In the genomic region with DNA sequence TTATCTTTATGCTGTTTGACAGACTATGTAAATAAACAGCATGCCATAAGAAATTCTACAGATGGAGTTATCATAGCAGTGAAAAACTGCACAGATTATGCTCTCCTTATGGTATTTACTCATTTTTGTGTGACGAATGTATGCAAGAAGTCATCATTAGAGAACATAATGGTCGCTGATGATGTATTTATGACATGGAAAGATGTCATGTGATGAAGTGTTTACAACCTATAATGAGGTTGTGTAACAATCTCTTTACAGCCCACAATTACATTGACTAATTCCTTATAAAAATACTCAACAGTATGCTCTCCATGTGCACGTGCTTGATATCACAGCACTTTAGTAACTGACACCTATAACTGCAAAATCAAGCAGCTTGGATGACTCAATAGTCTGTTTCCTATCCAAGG, we compare ENCODE assay signal across 13 cellular contexts.
"Had no signal": no experiment of that assay in that cellular context is flagged by ENCODE, and none has a peak within 500 bp of the region (broad histone marks: within the 10 kb centered on the region; RNA-seq: fewer than 3 reads in every experiment).

No MANE protein-coding gene starts in this region.

- ATAC-seq: activated CD8-positive, alpha-beta T cell treated with anti-CD3 and anti-CD28 coated beads, Interleukin-2, amount 10 ng/mL, durations not matched to agents 7 days and 5 days; naive thymus-derived CD8-positive, alpha-beta T cell; right cardiac atrium; stimulated activated memory B cell treated with anti-CD40 and anti-IgM and Interleukin-4, amounts not matched to agents 10 μg/mL and 1 μg/mL and 100 μg/mL, for 72 hours had no signal

- H3K4me1 ChIP-seq: tibial nerve had no signal

- H3K27ac ChIP-seq: coronary artery, neutrophil, tibial nerve had no signal

- H3K9me3 ChIP-seq: neutrophil, tibial nerve had no signal

- DNase-seq: activated CD4-positive, alpha-beta T cell treated with anti-CD3 and anti-CD28 coated beads for 4 hours; activated CD8-positive, alpha-beta memory T cell treated with anti-CD3 and anti-CD28 coated beads, Interleukin-2, amount 50 U/mL, for 48 hours; activated CD8-positive, alpha-beta T cell treated with anti-CD3 and anti-CD28 coated beads, Interleukin-2, amount 10 ng/mL, durations not matched to agents 7 days and 5 days; effector CD8-positive, alpha-beta T cell; naive thymus-derived CD8-positive, alpha-beta T cell; posterior cingulate gyrus; right cardiac atrium; stimulated activated CD4-positive, alpha-beta T cell treated with anti-CD3 and anti-CD28 coated beads, Interleukin-1b, Interleukin-23, amount 100 ng/mL, for 48 hours; T-helper 1 cell had no signal

- H3K36me3 ChIP-seq: neutrophil, tibial nerve had no signal

- H3K4me3 ChIP-seq: coronary artery, tibial nerve had no signal

- H3K27me3 ChIP-seq: neutrophil, tibial nerve had no signal
